Comparison of ENCODE assay signal across 24 cellular contexts in genomic region chr7:134694767-134695166, GRCh38. TPM values are rescaled to one million over a fixed set of nuclear protein-coding genes. Genes with fewer than 3 reads are reported as not detected.
DNase-seq lines count a peak whose midpoint lies in the region; ATAC-seq and TF ChIP-seq lines count a peak whose summit lies in the region.
"Had no signal": no experiment of that assay in that cellular context is flagged by ENCODE, and none has a peak within 500 bp of the region (broad histone marks: within the 10 kb centered on the region; RNA-seq: fewer than 3 reads in every experiment).

No MANE protein-coding gene starts in this region.

- H3K79me2 ChIP-seq in ACC112 (ENCODE audit: control insufficient read depth, insufficient read depth, low read length, unreplicated experiment) (no peaks in the 10 kb centered on the region), fibroblast of lung (ENCODE audit: control insufficient read depth, insufficient read depth, low read length) (no peaks in the 10 kb centered on the region)

- H3K9me3 ChIP-seq in adipocyte (ENCODE audit: control insufficient read depth, low read length) = no peaks in the 10 kb centered on the region
- no peaks in the 10 kb centered on the region for H3K9me3 ChIP-seq in fibroblast of lung (ENCODE audit: control insufficient read depth, insufficient read depth, low read depth, low read length)
- H3K9me3 ChIP-seq in skeletal muscle tissue (ENCODE audit: control insufficient read depth in 3 of 3, low read length in 3 of 3) = no peaks in the 10 kb centered on the region
- H3K9me3 ChIP-seq: BLaER1, Peyer's patch had no signal

- peak overlapping the region; percentile 72 for H3K27ac ChIP-seq in ACC112 (ENCODE audit: low read depth, low read length)
- H3K27ac ChIP-seq in fibroblast of lung (ENCODE audit: insufficient read depth, low read length) = peak overlapping the region; percentile 72
- peak overlapping the region; percentile 36 for H3K27ac ChIP-seq in skeletal muscle tissue (ENCODE audit: low read depth, low read length)
- H3K27ac ChIP-seq in caudate nucleus (ENCODE audit: low read depth, low read length) = no peak overlapping the region
- H3K27ac ChIP-seq: BLaER1, KMS-11, Peyer's patch had no signal

- no peak for TF ChIP-seq CTCF in fibroblast of lung (conservative IDR thresholded peaks at IDR 0.05 in 1 of 2, IDR thresholded peaks at IDR 0.05 in 1 of 2; ENCODE audit: low read depth in 1 of 2, low read length in 2 of 2)

- H4K20me1 ChIP-seq in fibroblast of lung (ENCODE audit: control insufficient read depth, extremely low read depth, insufficient read depth, low read length) = no peaks in the 10 kb centered on the region
- H4K20me1 ChIP-seq: BLaER1 had no signal

- DNase-seq in adipocyte (ENCODE audit: low read depth) (no peak), fibroblast of lung (ENCODE audit: low read depth in 2 of 2) (no peak), caudate nucleus (lab: John Stamatoyannopoulos, UW) (no peak), NCI-H526 (lab: John Stamatoyannopoulos, UW) (no peak), T-helper 2 cell (no peak)
- DNase-seq: activated CD4-positive, CD25-positive, alpha-beta regulatory T cell treated with anti-CD3 and anti-CD28 coated beads, Interleukin-2, amount 50 U/mL, for 72 hours; activated CD8-positive, alpha-beta T cell treated with anti-CD3 and anti-CD28 coated beads for 36 hours; activated effector memory CD4-positive, alpha-beta T cell treated with Interleukin-2 at 50 U/mL for 16 hours; activated naive CD8-positive, alpha-beta T cell treated with anti-CD3 and anti-CD28 coated beads, Interleukin-2, amount 10 ng/mL, durations not matched to agents 7 days and 5 days; cortex of kidney; DND-41; glutamatergic neuron; kidney glomerular epithelial cell; MV-4-11; NCI-H510A treated with DMSO at 0.1 percent for 48 hours; nucleus accumbens; Peyer's patch; SIG-M5; T-cell had no signal

- no peak overlapping the region for H3K4me3 ChIP-seq in ACC112 (ENCODE audit: low read depth, low read length)
- H3K4me3 ChIP-seq in adipocyte (ENCODE audit: low read length) = peak overlapping the region; percentile 30
- no peak overlapping the region for H3K4me3 ChIP-seq in fibroblast of lung (replicated peaks in 1 of 4; ENCODE audit: control extremely low read depth in 1 of 4, insufficient read depth in 1 of 4, low read depth in 3 of 4, low read length in 4 of 4)
- H3K4me3 ChIP-seq in skeletal muscle tissue (ENCODE audit: low read length in 3 of 3) = no peak overlapping the region
- H3K4me3 ChIP-seq: BLaER1, Peyer's patch had no signal

- peak overlapping the region; percentile 19 for H2AFZ ChIP-seq in ACC112 (ENCODE audit: low read length, unreplicated experiment)
- no peak overlapping the region for H2AFZ ChIP-seq in fibroblast of lung (ENCODE audit: low read length)

- H3K36me3 ChIP-seq in ACC112 (ENCODE audit: insufficient read depth, low read length) (no peaks in the 10 kb centered on the region), adipocyte (ENCODE audit: control insufficient read depth, insufficient read depth, low read length, severe bottlenecking) (no peaks in the 10 kb centered on the region), fibroblast of lung (ENCODE audit: control insufficient read depth, insufficient read depth, low read length) (no peaks in the 10 kb centered on the region), skeletal muscle tissue (ENCODE audit: control insufficient read depth in 3 of 3, insufficient read depth in 3 of 3, low read length in 3 of 3) (no peaks in the 10 kb centered on the region)
- H3K36me3 ChIP-seq: BLaER1, Peyer's patch had no signal

- no peak overlapping the region for H3K4me2 ChIP-seq in fibroblast of lung (ENCODE audit: extremely low read depth, insufficient read depth, low read length)
- H3K4me2 ChIP-seq: BLaER1, KMS-11 had no signal

- H3K27me3 ChIP-seq in ACC112 (ENCODE audit: insufficient read depth, low read length) (no peaks in the 10 kb centered on the region), adipocyte (replicated peaks; ENCODE audit: control insufficient read depth, insufficient read depth, low read length) (no peaks in the 10 kb centered on the region), fibroblast of lung (ENCODE audit: control insufficient read depth, insufficient read depth, low read length) (no peaks in the 10 kb centered on the region), skeletal muscle tissue (ENCODE audit: control insufficient read depth in 3 of 3, insufficient read depth in 3 of 3, low read length in 3 of 3) (no peaks in the 10 kb centered on the region)
- H3K27me3 ChIP-seq: BLaER1, Peyer's patch had no signal

- H3K4me1 ChIP-seq in ACC112 (ENCODE audit: control insufficient read depth, insufficient read depth, low read length, unreplicated experiment) (peaks cover 53% of the 10 kb centered on the region), adipocyte (ENCODE audit: control insufficient read depth, insufficient read depth, low read length) (peaks cover 68% of the 10 kb centered on the region), fibroblast of lung (ENCODE audit: control insufficient read depth, extremely low read depth, insufficient read depth, low read length) (peaks cover 25% of the 10 kb centered on the region), skeletal muscle tissue (ENCODE audit: control insufficient read depth in 3 of 3, insufficient read depth in 3 of 3, low read length in 3 of 3) (peaks cover 5 to 13% (median 12%) of the 10 kb centered on the region in 3 donors)
- H3K4me1 ChIP-seq: Peyer's patch had no signal

- H3K9ac ChIP-seq in adipocyte (ENCODE audit: low read length) (peak overlapping the region; percentile 88), fibroblast of lung (ENCODE audit: insufficient read depth, low read length) (no peak overlapping the region), skeletal muscle tissue (ENCODE audit: low read depth in 1 of 3, low read length in 3 of 3) (no peak overlapping the region)
- H3K9ac ChIP-seq: KMS-11 had no signal

- ATAC-seq in GM19035 (IDR thresholded peaks at IDR 0.05; ENCODE audit: unreplicated experiment) = no peak
- ATAC-seq: activated CD8-positive, alpha-beta T cell treated with anti-CD3 and anti-CD28 coated beads for 36 hours; T-cell had no signal

RNA-seq across cellular contexts. Expression of gene BPGM, which starts 48.1 kb away (rescaled TPM):
- 19.0 and 25.8 TPM in 2 replicates for total RNA-seq in fibroblast of lung
- polyA plus RNA-seq in fibroblast of lung = 24.0 and 29.7 TPM in 2 replicates
- polyA plus RNA-seq in fibroblast of lung (2012) = 13.7 and 16.8 TPM in 2 replicates
- 1.6 TPM in 1 of 2 replicates, not detected in the other for polyA minus RNA-seq in fibroblast of lung (ENCODE audit: low replicate concordance)
- 92.9 TPM for total RNA-seq in skeletal muscle tissue
